In genomic region chr1:199597152-199597551, GRCh38 we compare ENCODE assay signal across 30 cellular contexts.
DNase-seq lines count a peak whose midpoint lies in the region; ATAC-seq, FAIRE-seq and TF ChIP-seq lines count a peak whose summit lies in the region.
"Had no signal": no experiment of that assay in that cellular context is flagged by ENCODE, and none has a peak within 500 bp of the region (broad histone marks: within the 10 kb centered on the region; RNA-seq: fewer than 3 reads in every experiment).

No MANE protein-coding gene starts in this region.

- no peak overlapping the region for H3K27ac ChIP-seq in SK-N-SH (ENCODE audit: low read depth in 2 of 2, low read length in 1 of 2)
- no peak overlapping the region for H3K27ac ChIP-seq in ovary
- H3K27ac ChIP-seq: 22Rv1; A549; BLaER1; BLaER1 treated with 17β-estradiol and CSF1 and Interleukin-3, amounts not matched to agents 10 nM and 100 nM; C4-2B had no signal

- POLR2A ChIA-PET in SK-N-SH (lab: Yijun Ruan, JAX), result no interaction called here

- DNase-seq in SK-N-SH (no peak), ovary (no peak)
- DNase-seq: 8988T; ACHN; AML-193; BE2C; C1 segment of cervical spinal cord; Caco-2; Calu3; CD4-positive, alpha-beta memory T cell; CD4-positive, alpha-beta T cell; CD4-positive, CD25-positive, alpha-beta regulatory T cell; CD8-positive, alpha-beta memory T cell; CD8-positive, alpha-beta T cell; COR-L47; DMS 273 treated with DMSO at 0.1 percent for 48 hours; DMS153; DMS53; DMS79; DMS79 treated with DMSO at 0.1 percent for 48 hours; DND-41; EL had no signal

- peaks cover 9% of the 10 kb centered on the region; the same call in 1 of the 2 replicates for H3K9me3 ChIP-seq in SK-N-SH
- H3K9me3 ChIP-seq in ovary, result no peaks in the 10 kb centered on the region
- H3K9me3 ChIP-seq: A549, BE2C, BLaER1, Caco-2 had no signal

- H2AFZ ChIP-seq in SK-N-SH (ENCODE audit: low read depth), result no peak overlapping the region

- WGBS in SK-N-SH (ENCODE audit: low lambda C conversion rate), result 26% methylated on average over 3 of the region's 3 CpGs
- WGBS in ovary, 3 donors, result 76 to 94% (median 92%) methylated on average over 3 of the region's 3 CpGs

- H3F3A ChIP-seq in SK-N-SH (replicated peaks; ENCODE audit: insufficient read depth), result no peaks in the 10 kb centered on the region

- H3K9me2 ChIP-seq in SK-N-SH, result no peaks in the 10 kb centered on the region

- FAIRE-seq in TTC549 (lab: Jason Lieb, UNC), result peak; percentile 20
- FAIRE-seq: A204.1, A549 had no signal

- no peaks in the 10 kb centered on the region for H4K20me1 ChIP-seq in SK-N-SH (ENCODE audit: insufficient read depth)
- H4K20me1 ChIP-seq: BLaER1; BLaER1 treated with 17β-estradiol and CSF1 and Interleukin-3, amounts not matched to agents 10 nM and 100 nM had no signal

- no peak overlapping the region for H3K9ac ChIP-seq in SK-N-SH
- H3K9ac ChIP-seq: BLaER1; BLaER1 treated with 17β-estradiol and CSF1 and Interleukin-3, amounts not matched to agents 10 nM and 100 nM had no signal

- H3K79me2 ChIP-seq in SK-N-SH (ENCODE audit: insufficient read depth), result no peaks in the 10 kb centered on the region

- CTCF ChIA-PET in SK-N-SH (lab: Yijun Ruan, JAX), result no interaction called here

- ATAC-seq in SK-N-SH treated with all-trans-retinoic acid at 6 μM for 48 hours, result no peak
- ATAC-seq: A549; CD8-positive, alpha-beta T cell had no signal

- no peak for TF ChIP-seq POLR2A in ovary (IDR thresholded peaks at IDR 0.05)

- no peak for TF ChIP-seq EP300 in SK-N-SH (IDR thresholded peaks at IDR 0.05; ENCODE audit: borderline replicate concordance in 1 of 2, low read depth in 1 of 2, low read length in 1 of 2)
- no peak for TF ChIP-seq EP300 in ovary (IDR thresholded peaks at IDR 0.05)

- intact Hi-C loops in ovary (cut with DNase I), result no loop called here

- H3K4me1 ChIP-seq in SK-N-SH (ENCODE audit: control insufficient read depth in 1 of 2, insufficient read depth in 2 of 2, low read depth in 1 of 2, low read length in 1 of 2) (peaks cover 0 to 4% of the 10 kb centered on the region in 2 experiments; a peak in 1 of 4 replicates), ovary (ENCODE audit: insufficient read depth) (no peaks in the 10 kb centered on the region)
- H3K4me1 ChIP-seq: A549; BLaER1; BLaER1 treated with 17β-estradiol and CSF1 and Interleukin-3, amounts not matched to agents 10 nM and 100 nM; Caco-2 had no signal

- H3K36me3 ChIP-seq in SK-N-SH (replicated peaks in 1 of 2; ENCODE audit: control insufficient read depth in 1 of 2, insufficient read depth in 2 of 2, low read length in 1 of 2) (no peaks in the 10 kb centered on the region), ovary (no peaks in the 10 kb centered on the region)
- H3K36me3 ChIP-seq: BE2C; BLaER1; BLaER1 treated with 17β-estradiol and CSF1 and Interleukin-3, amounts not matched to agents 10 nM and 100 nM had no signal

- no peak overlapping the region for H3K4me3 ChIP-seq in SK-N-SH (ENCODE audit: low read depth in 2 of 2, low read length in 1 of 2)
- no peak overlapping the region for H3K4me3 ChIP-seq in ovary
- H3K4me3 ChIP-seq: A549; BLaER1; BLaER1 treated with 17β-estradiol and CSF1 and Interleukin-3, amounts not matched to agents 10 nM and 100 nM had no signal

- no peak for TF ChIP-seq RAD21 in SK-N-SH (IDR thresholded peaks at IDR 0.05; ENCODE audit: low read length)

- H3K4me2 ChIP-seq in SK-N-SH, result no peak overlapping the region
- H3K4me2 ChIP-seq: A549; BLaER1; BLaER1 treated with 17β-estradiol and CSF1 and Interleukin-3, amounts not matched to agents 10 nM and 100 nM had no signal

- TF ChIP-seq CTCF in SK-N-SH (IDR thresholded peaks at IDR 0.05), result no peak
- TF ChIP-seq CTCF in ovary (IDR thresholded peaks at IDR 0.05), result no peak

- H3K27me3 ChIP-seq in SK-N-SH (ENCODE audit: insufficient read depth) (no peaks in the 10 kb centered on the region), ovary (no peaks in the 10 kb centered on the region)
- H3K27me3 ChIP-seq: BE2C; BLaER1; BLaER1 treated with 17β-estradiol and CSF1 and Interleukin-3, amounts not matched to agents 10 nM and 100 nM had no signal

TF ChIP-seq in SK-N-SH treated with all-trans-retinoic acid at 6 μM for 48 hours, 23 proteins besides CTCF, POLR2A, EP300 and RAD21:
- no peak for TF ChIP-seq RARB (CRISPR knock-in tag; IDR thresholded peaks at IDR 0.05)
- peak; percentile 91 for TF ChIP-seq ZFP30 (CRISPR knock-in tag; IDR thresholded peaks at IDR 0.05)

TF ChIP-seq in SK-N-SH, 30 proteins besides CTCF, POLR2A, EP300 and RAD21:
- TF ChIP-seq CHD2 (IDR thresholded peaks at IDR 0.05; ENCODE audit: low read length, partially characterized antibody) (no peak), FOXJ3 (CRISPR knock-in tag; IDR thresholded peaks at IDR 0.05) (no peak)
- TF ChIP-seq, protein P1, sequence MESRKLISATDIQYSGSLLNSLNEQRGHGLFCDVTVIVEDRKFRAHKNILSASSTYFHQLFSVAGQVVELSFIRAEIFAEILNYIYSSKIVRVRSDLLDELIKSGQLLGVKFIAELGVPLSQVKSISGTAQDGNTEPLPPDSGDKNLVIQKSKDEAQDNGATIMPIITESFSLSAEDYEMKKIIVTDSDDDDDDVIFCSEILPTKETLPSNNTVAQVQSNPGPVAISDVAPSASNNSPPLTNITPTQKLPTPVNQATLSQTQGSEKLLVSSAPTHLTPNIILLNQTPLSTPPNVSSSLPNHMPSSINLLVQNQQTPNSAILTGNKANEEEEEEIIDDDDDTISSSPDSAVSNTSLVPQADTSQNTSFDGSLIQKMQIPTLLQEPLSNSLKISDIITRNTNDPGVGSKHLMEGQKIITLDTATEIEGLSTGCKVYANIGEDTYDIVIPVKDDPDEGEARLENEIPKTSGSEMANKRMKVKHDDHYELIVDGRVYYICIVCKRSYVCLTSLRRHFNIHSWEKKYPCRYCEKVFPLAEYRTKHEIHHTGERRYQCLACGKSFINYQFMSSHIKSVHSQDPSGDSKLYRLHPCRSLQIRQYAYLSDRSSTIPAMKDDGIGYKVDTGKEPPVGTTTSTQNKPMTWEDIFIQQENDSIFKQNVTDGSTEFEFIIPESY (IDR thresholded peaks at IDR 0.05; ENCODE audit: borderline replicate concordance, low read depth), result no peak
